ENCODE assay signal across 27 cellular contexts in the genomic region with DNA sequence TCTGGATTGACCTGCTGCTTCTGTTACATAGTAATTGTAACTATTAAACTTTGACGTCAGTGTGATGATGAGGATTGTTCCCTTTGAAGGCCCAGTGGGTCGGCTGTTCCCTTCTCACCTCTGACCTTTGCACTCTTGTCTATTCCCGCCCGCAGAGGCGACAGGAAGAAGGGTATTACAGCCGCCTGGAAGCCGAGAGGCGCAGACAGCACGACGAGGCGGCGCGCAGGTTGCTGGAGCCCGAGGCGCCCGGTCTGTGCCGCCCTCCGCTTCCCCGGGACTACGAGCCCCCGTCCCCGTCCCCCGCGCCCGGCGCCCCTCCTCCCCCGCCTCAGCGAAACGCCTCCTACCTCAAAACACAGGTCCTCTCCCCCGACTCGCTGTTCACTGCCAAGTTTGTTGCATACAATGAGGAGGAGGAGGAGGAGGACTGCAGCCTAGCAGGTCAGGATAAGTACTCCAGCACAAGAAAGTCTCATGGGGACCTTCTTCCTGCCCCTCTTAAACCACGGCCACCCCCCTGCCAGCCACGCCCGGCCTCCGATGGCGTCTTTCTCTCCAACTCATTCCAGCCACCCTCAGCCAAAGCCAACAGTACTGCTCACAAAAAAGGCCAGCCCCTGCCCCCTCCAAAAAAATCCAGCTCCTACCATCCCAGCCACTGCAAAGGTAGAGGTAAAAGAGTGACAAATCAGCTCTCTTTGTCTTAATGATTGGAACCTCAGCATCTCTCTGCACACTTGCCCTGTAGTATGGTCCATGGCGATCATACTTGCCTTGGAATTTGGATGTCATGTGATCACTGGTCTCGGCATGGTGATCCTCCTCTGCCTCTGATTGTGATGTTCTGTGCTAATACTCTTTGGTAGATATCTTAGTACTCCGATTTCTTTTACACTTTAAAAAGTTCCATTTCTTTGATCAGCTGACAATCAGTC. TPM values are rescaled to one million over a fixed set of nuclear protein-coding genes. Genes with fewer than 3 reads are reported as not detected.
DNase-seq lines count a peak whose midpoint lies in the region; ATAC-seq, FAIRE-seq and TF ChIP-seq lines count a peak whose summit lies in the region.
"Had no signal": no experiment of that assay in that cellular context is flagged by ENCODE, and none has a peak within 500 bp of the region (broad histone marks: within the 10 kb centered on the region; RNA-seq: fewer than 3 reads in every experiment).

No MANE protein-coding gene starts in this region.

- peak overlapping the region; percentile 10 to 42 (median 24) for H3K27ac ChIP-seq in esophagus muscularis mucosa (replicated peaks in 1 of 4)
- H3K27ac ChIP-seq in HepG2 (ENCODE audit: extremely low read length, insufficient read depth, low read length): peak overlapping the region; percentile 78
- no peak overlapping the region for H3K27ac ChIP-seq in Karpas-422 (ENCODE audit: low read length)
- H3K27ac ChIP-seq: KMS-11, SK-N-MC had no signal

- ATAC-seq in HepG2 (no peak), sciatic nerve (peak; percentile 71), natural killer cell (no peak), GM21360 (IDR thresholded peaks at IDR 0.05; ENCODE audit: unreplicated experiment) (no peak)

- 88% methylated on average over 34 of the region's 39 CpGs for WGBS in esophagus muscularis mucosa
- 91% methylated on average over 39 of the region's 39 CpGs for WGBS in HepG2 (ENCODE audit: low lambda C conversion rate)

- no peak overlapping the region for H3K4me3 ChIP-seq in Caco-2 (ENCODE audit: low read depth, low read length)
- no peak overlapping the region for H3K4me3 ChIP-seq in esophagus muscularis mucosa
- no peak overlapping the region for H3K4me3 ChIP-seq in HepG2 (replicated peaks in 1 of 3; ENCODE audit: insufficient read depth in 1 of 3, low read depth in 2 of 3, low read length in 3 of 3)
- H3K4me3 ChIP-seq in Karpas-422 (ENCODE audit: low read length): no peak overlapping the region
- H3K4me3 ChIP-seq: adrenal gland, HAP-1, SK-N-MC had no signal

- POLR2A ChIA-PET in Caco-2 (lab: Charles Lee) (no interaction called here), HepG2 (lab: Yijun Ruan, JAX) (no interaction called here)

- H3K4me3 Mint-ChIP-seq in Caco-2 (ENCODE audit: unreplicated experiment) (peak overlapping the region; percentile 19), natural killer cell (no peak overlapping the region)
- H3K4me3 Mint-ChIP-seq: activated CD4-positive, alpha-beta memory T cell treated with anti-CD3 and anti-CD28 coated beads, Interleukin-2, amount 10 ng/mL, durations not matched to agents 7 days and 5 days; CD4-positive, CD25-positive, alpha-beta regulatory T cell had no signal

- no peak for TF ChIP-seq EP300 in esophagus muscularis mucosa (IDR thresholded peaks at IDR 0.05)
- TF ChIP-seq EP300 in HepG2 (IDR thresholded peaks at IDR 0.05; ENCODE audit: low read depth in 2 of 2, low read length in 2 of 2): no peak
- TF ChIP-seq EP300 in HepG2 (CRISPR knock-in tag; IDR thresholded peaks at IDR 0.05; ENCODE audit: borderline replicate concordance): no peak

- no peak for TF ChIP-seq RAD21 in HepG2 (CRISPR knock-in tag; IDR thresholded peaks at IDR 0.05)

- peaks cover 85% of the 10 kb centered on the region for H3K36me3 Mint-ChIP-seq in Caco-2 (ENCODE audit: insufficient read depth, unreplicated experiment)
- no peaks in the 10 kb centered on the region for H3K36me3 Mint-ChIP-seq in natural killer cell

- H3K27me3 ChIP-seq in Caco-2 (replicated peaks; ENCODE audit: control insufficient read depth, insufficient read depth, low read length) (no peaks in the 10 kb centered on the region), esophagus muscularis mucosa (no peaks in the 10 kb centered on the region), HepG2 (ENCODE audit: control insufficient read depth in 1 of 2, insufficient read depth in 2 of 2, low read length in 2 of 2) (no peaks in the 10 kb centered on the region), Karpas-422 (ENCODE audit: low read length) (no peaks in the 10 kb centered on the region)
- H3K27me3 ChIP-seq: adrenal gland had no signal

- H3K27ac Mint-ChIP-seq in Caco-2 (ENCODE audit: unreplicated experiment) (peak overlapping the region; percentile 78), natural killer cell (no peak overlapping the region)
- H3K27ac Mint-ChIP-seq: activated CD4-positive, alpha-beta memory T cell treated with anti-CD3 and anti-CD28 coated beads, Interleukin-2, amount 10 ng/mL, durations not matched to agents 7 days and 5 days had no signal

- no peaks in the 10 kb centered on the region for H4K20me1 ChIP-seq in HepG2 (ENCODE audit: insufficient read depth, low read length)
- H4K20me1 ChIP-seq in Karpas-422 (ENCODE audit: insufficient read depth, low read depth, low read length): no peaks in the 10 kb centered on the region

- TF ChIP-seq POLR2A in esophagus muscularis mucosa (IDR thresholded peaks at IDR 0.05; ENCODE audit: low read depth) (no peak), HepG2 (IDR thresholded peaks at IDR 0.05; ENCODE audit: insufficient read depth in 1 of 2, low read depth in 2 of 2, low read length in 2 of 2) (no peak)

- H3K4me1 ChIP-seq in Caco-2: peaks cover 47% of the 10 kb centered on the region
- H3K4me1 ChIP-seq in esophagus muscularis mucosa: peaks cover 0 to 17% (median 9%) of the 10 kb centered on the region in 4 donors
- H3K4me1 ChIP-seq in HepG2 (ENCODE audit: insufficient read depth, low read length): peaks cover 61% of the 10 kb centered on the region
- no peaks in the 10 kb centered on the region for H3K4me1 ChIP-seq in Karpas-422 (ENCODE audit: low read length)
- H3K4me1 ChIP-seq: adrenal gland, HAP-1 had no signal

- TF ChIP-seq CTCF in Caco-2 (IDR thresholded peaks at IDR 0.05; ENCODE audit: insufficient read depth in 1 of 2, low read depth in 1 of 2, low read length in 1 of 2, severe bottlenecking in 1 of 2, unreplicated experiment in 1 of 2) (no peak), esophagus muscularis mucosa (IDR thresholded peaks at IDR 0.05) (no peak), HepG2 (CRISPR knock-in tag; IDR thresholded peaks at IDR 0.05) (no peak), natural killer cell (IDR thresholded peaks at IDR 0.05) (no peak)

- in situ Hi-C loops in HepG2 (cut with HindIII; ENCODE audit: extremely low pct_ligation_motif_present, low pct_unique_long_range_greater_than_20kb): no loop called here

- DNase-seq in Caco-2 (no peak), esophagus muscularis mucosa (ENCODE audit: extremely low spot score) (no peak), HepG2 (ENCODE audit: low spot score) (no peak), sciatic nerve (ENCODE audit: low spot score) (no peak), SHP77 (lab: John Stamatoyannopoulos, UW) (no peak), Karpas-422 (no peak), natural killer cell (no peak)
- DNase-seq: activated CD4-positive, alpha-beta memory T cell treated with anti-CD3 and anti-CD28 coated beads, Interleukin-2, amount 10 ng/mL, durations not matched to agents 7 days and 5 days; activated CD4-positive, CD25-positive, alpha-beta regulatory T cell; activated gamma-delta T cell; activated T-cell treated with anti-CD3 and anti-CD28 coated beads for 4 hours; adrenal gland; CD4-positive, CD25-positive, alpha-beta regulatory T cell; head of caudate nucleus; NCI-H146; NCI-H524; substantia nigra had no signal

- H3K27me3 Mint-ChIP-seq in Caco-2 (ENCODE audit: insufficient read depth, unreplicated experiment) (no peaks in the 10 kb centered on the region), natural killer cell (ENCODE audit: low read depth in 2 of 2) (peaks cover 0 to 7% of the 10 kb centered on the region in 2 donors)
- H3K27me3 Mint-ChIP-seq: activated CD4-positive, alpha-beta memory T cell treated with anti-CD3 and anti-CD28 coated beads, Interleukin-2, amount 10 ng/mL, durations not matched to agents 7 days and 5 days; CD4-positive, CD25-positive, alpha-beta regulatory T cell had no signal

- H3K79me2 ChIP-seq in HepG2 (ENCODE audit: insufficient read depth, low read length): no peaks in the 10 kb centered on the region
- H3K79me2 ChIP-seq in Karpas-422 (ENCODE audit: low read length): no peaks in the 10 kb centered on the region

- BruUV-seq in Caco-2 (replicated peaks; lab: Mats Ljungman, UMichigan) (no TSS peak), HepG2 (replicated peaks; lab: Mats Ljungman, UMichigan) (no TSS peak)

- H3K4me2 ChIP-seq in HepG2 (ENCODE audit: low read depth, low read length) (peak overlapping the region; percentile 60; the same call in 1 of the 2 replicates), Karpas-422 (ENCODE audit: low read depth, low read length, poor library complexity, severe bottlenecking) (no peak overlapping the region)
- H3K4me2 ChIP-seq: KMS-11 had no signal

- H3K9ac ChIP-seq in HepG2 (ENCODE audit: insufficient read depth, low read depth, low read length) (no peak overlapping the region), Karpas-422 (ENCODE audit: low read length) (no peak overlapping the region)
- H3K9ac ChIP-seq: KMS-11 had no signal

- no peaks in the 10 kb centered on the region for H3K9me3 ChIP-seq in Caco-2
- no peaks in the 10 kb centered on the region for H3K9me3 ChIP-seq in esophagus muscularis mucosa
- no peaks in the 10 kb centered on the region for H3K9me3 ChIP-seq in HepG2 (ENCODE audit: low read length)
- H3K9me3 ChIP-seq in Karpas-422 (ENCODE audit: low read length): no peaks in the 10 kb centered on the region
- H3K9me3 ChIP-seq: adrenal gland, HAP-1 had no signal

- H3K36me3 ChIP-seq in Caco-2 (ENCODE audit: control insufficient read depth, insufficient read depth, low read length): peaks cover 4% of the 10 kb centered on the region
- H3K36me3 ChIP-seq in esophagus muscularis mucosa: peaks cover 29 to 76% (median 54%) of the 10 kb centered on the region in 4 donors
- peaks cover 16 to 51% of the 10 kb centered on the region in 2 experiments for H3K36me3 ChIP-seq in HepG2 (replicated peaks in 1 of 2; ENCODE audit: control insufficient read depth in 1 of 2, insufficient read depth in 2 of 2, low read length in 2 of 2)
- no peaks in the 10 kb centered on the region for H3K36me3 ChIP-seq in Karpas-422 (ENCODE audit: insufficient read depth, low read length)

- CTCF ChIA-PET in Caco-2 (lab: Charles Lee): no interaction called here
- CTCF ChIA-PET in HepG2 (lab: Yijun Ruan, JAX; ENCODE audit: low intra/inter-chr PET ratio, low total read pairs): no interaction called here

- FAIRE-seq in HepG2 (lab: Jason Lieb, UNC): no peak
- FAIRE-seq: RCC 7860 had no signal

- intact Hi-C loops in Caco-2 (cut with micrococcal nuclease; ENCODE audit: unreplicated experiment): loop anchor here (5.0 to 10.0 kb wide), 2 partner anchors 59 to 691 kb away; no protein-coding TSS in a partner anchor
- intact Hi-C loops in esophagus muscularis mucosa (cut with DNase I): no loop called here
- intact Hi-C loops in HepG2 (cut with micrococcal nuclease; ENCODE audit: unreplicated experiment): loop anchor here (2.0 kb wide), 1 partner anchor 33 kb away; no protein-coding TSS in a partner anchor
- intact Hi-C loops in sciatic nerve (cut with DNase I): no loop called here
- intact Hi-C loops in natural killer cell (cut with micrococcal nuclease): no loop called here

- no peaks in the 10 kb centered on the region for H3K9me2 ChIP-seq in Karpas-422 (replicated peaks; ENCODE audit: insufficient read depth, low read length)

- H3K4me1 Mint-ChIP-seq in Caco-2 (ENCODE audit: low read depth, unreplicated experiment) (peaks cover 54% of the 10 kb centered on the region), natural killer cell (no peaks in the 10 kb centered on the region)

- H2AFZ ChIP-seq in HepG2 (ENCODE audit: low read length): no peak overlapping the region
- H2AFZ ChIP-seq in Karpas-422 (ENCODE audit: low read length): no peak overlapping the region

- H3K9me3 Mint-ChIP-seq in Caco-2 (ENCODE audit: unreplicated experiment) (peaks cover 10% of the 10 kb centered on the region), natural killer cell (no peaks in the 10 kb centered on the region)
- H3K9me3 Mint-ChIP-seq: activated CD4-positive, alpha-beta memory T cell treated with anti-CD3 and anti-CD28 coated beads, Interleukin-2, amount 10 ng/mL, durations not matched to agents 7 days and 5 days; CD4-positive, CD25-positive, alpha-beta regulatory T cell had no signal

RNA-seq across cellular contexts. Expression of gene KIF25, which starts 31.6 kb away (rescaled TPM):
- not detected in 2 replicates for total RNA-seq in Caco-2 (2022)
- total RNA-seq in esophagus muscularis mucosa: under 1 TPM in 1 of 4 donors, not detected in 3; 0.17 TPM
- not detected in 2 replicates for total RNA-seq in HepG2 (2016; rRNA removed; fragmentation: Illumina TruSeq; extraction: Trizol)
- total RNA-seq in HepG2 (2016; cell fraction: cytosol; rRNA removed; fragmentation: Illumina TruSeq; extraction: Trizol; ENCODE audit: low read depth): not detected in 2 replicates
- not detected in 2 replicates for total RNA-seq in HepG2 (2016; cell fraction: insoluble cytoplasmic fraction; rRNA removed; fragmentation: Illumina TruSeq; extraction: Trizol)
- not detected in 2 replicates for total RNA-seq in HepG2 (2016; cell fraction: membrane; rRNA removed; fragmentation: Illumina TruSeq; extraction: Trizol)
- not detected in 2 replicates for total RNA-seq in HepG2 (2016; cell fraction: nucleus; rRNA removed; fragmentation: Illumina TruSeq; extraction: Trizol)
- not detected in 2 replicates for polyA plus RNA-seq in HepG2 (2011; rRNA removed)
- not detected in 2 replicates for polyA plus RNA-seq in HepG2 (2011; cell fraction: cytosol; rRNA removed)
- not detected in 2 replicates for polyA plus RNA-seq in HepG2 (2011; cell fraction: nucleus; rRNA removed)
- polyA plus RNA-seq in HepG2 (2012): not detected in 2 replicates
- not detected in 2 replicates for polyA plus RNA-seq in HepG2 (2016; cell fraction: cytosol; fragmentation: Illumina TruSeq; extraction: Trizol; ENCODE audit: low read depth)
- polyA plus RNA-seq in HepG2 (2016; cell fraction: insoluble cytoplasmic fraction; fragmentation: Illumina TruSeq; extraction: Trizol; ENCODE audit: low read depth): not detected in 2 replicates
- not detected in 2 replicates for polyA plus RNA-seq in HepG2 (2016; cell fraction: membrane; fragmentation: Illumina TruSeq; extraction: Trizol; ENCODE audit: low read depth)
- not detected in 2 replicates for polyA plus RNA-seq in HepG2 (2016; cell fraction: nucleus; fragmentation: Illumina TruSeq; extraction: Trizol; ENCODE audit: insufficient read depth, low read depth)
- polyA minus RNA-seq in HepG2 (2011; rRNA and poly(A)+ RNA removed; ENCODE audit: low replicate concordance): not detected in 2 replicates
- polyA minus RNA-seq in HepG2 (2011; cell fraction: cytosol; rRNA and poly(A)+ RNA removed): not detected in 2 replicates
- polyA minus RNA-seq in HepG2 (2011; cell fraction: nucleus; rRNA and poly(A)+ RNA removed): not detected in 2 replicates
- total RNA-seq in sciatic nerve: 1.6 TPM
- total RNA-seq in Karpas-422 (2014; rRNA removed; shearing (Covaris generic); ENCODE audit: low replicate concordance): not detected in 2 replicates
- total RNA-seq in natural killer cell: not detected
- total RNA-seq: activated CD4-positive, alpha-beta memory T cell treated with anti-CD3 and anti-CD28 coated beads, Interleukin-2, amount 10 ng/mL, durations not matched to agents 7 days and 5 days; adrenal gland; CD4-positive, CD25-positive, alpha-beta regulatory T cell; G401; HT1080; lung microvascular endothelial cell; myocyte; osteocyte had no signal
- polyA plus RNA-seq: CD4-positive, CD25-positive, alpha-beta regulatory T cell had no signal

Comparison
In these comparisons a context has a peak if more than half of its experiments do, and no peak if none do; other contexts are left out.
1. intact Hi-C loops: an anchor here in Caco-2 (5.0 to 10.0 kb wide) and HepG2 (2.0 kb wide); none called in esophagus muscularis mucosa, sciatic nerve and natural killer cell.